9 cellular contexts compared by ENCODE assay signal in the genomic region with DNA sequence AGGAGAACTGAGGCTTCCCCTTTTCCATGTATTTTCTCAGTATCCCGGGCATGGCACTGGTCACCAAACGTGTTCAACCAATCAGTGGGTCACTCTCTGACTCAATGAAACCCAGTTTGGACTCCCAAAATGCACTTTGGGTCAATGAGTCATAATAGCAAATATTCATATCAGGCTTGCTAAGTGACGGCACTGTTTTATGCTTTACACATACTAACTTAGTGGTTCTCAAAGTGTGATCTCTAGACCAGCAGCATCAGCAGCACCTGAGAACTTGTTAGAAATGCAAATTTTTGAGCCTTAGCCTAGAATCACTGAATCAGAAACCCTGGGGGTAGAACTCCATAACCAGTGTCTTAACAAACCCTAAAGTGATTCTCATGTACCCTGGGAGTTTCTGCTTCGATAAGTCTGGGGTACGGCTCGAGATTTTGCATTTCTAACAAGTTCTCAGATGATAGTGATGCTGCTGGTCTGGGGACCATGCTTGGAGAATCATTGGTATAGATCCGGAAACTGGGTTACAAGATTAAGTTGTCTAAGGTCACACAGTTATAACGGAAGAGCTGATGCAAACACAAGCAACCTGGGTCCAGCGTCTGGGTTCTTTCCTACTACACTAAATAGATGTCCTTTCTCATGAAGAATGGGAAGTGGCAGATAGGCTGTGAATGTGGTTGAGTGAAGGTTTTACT. TPM values are rescaled to one million over a fixed set of nuclear protein-coding genes. Genes with fewer than 3 reads are reported as not detected.
A peak's percentile ranks its signal among the peaks of the same experiment; 100 is the strongest.
DNase-seq lines count a peak whose midpoint lies in the region; ATAC-seq and TF ChIP-seq lines count a peak whose summit lies in the region.
"Had no signal": no experiment of that assay in that cellular context is flagged by ENCODE, and none has a peak within 500 bp of the region (broad histone marks: within the 10 kb centered on the region; RNA-seq: fewer than 3 reads in every experiment).

No MANE protein-coding gene starts in this region.

- CTCF ChIA-PET in PC-9 (lab: Charles Lee), result no interaction called here

- peak overlapping the region; percentile 95 to 99 (median 98) for H3K27ac Mint-ChIP-seq in naive B cell

- H3K9me3 ChIP-seq in Karpas-422 (ENCODE audit: low read length), result no peaks in the 10 kb centered on the region
- H3K9me3 ChIP-seq in BE2C, result no peaks in the 10 kb centered on the region
- H3K9me3 ChIP-seq in PC-9 (ENCODE audit: insufficient read depth, low read depth), result 0 out of 2 replicates have a peak, but pooled peaks cover 4% of the 10 kb centered on the region

- H3K4me3 ChIP-seq in Karpas-422 (ENCODE audit: low read length) (peak overlapping the region; percentile 60), BE2C (ENCODE audit: low read depth, low read length) (no peak overlapping the region), PC-9 (no peak overlapping the region)

- H3K9me2 ChIP-seq in Karpas-422 (replicated peaks; ENCODE audit: insufficient read depth, low read length) (no peaks in the 10 kb centered on the region), PC-9 (ENCODE audit: insufficient read depth) (no peaks in the 10 kb centered on the region)

- H3K79me2 ChIP-seq in Karpas-422 (ENCODE audit: low read length) (no peaks in the 10 kb centered on the region), PC-9 (ENCODE audit: low read depth) (no peaks in the 10 kb centered on the region)

- peak; percentile 68 for ATAC-seq in GM18858 (IDR thresholded peaks at IDR 0.05; ENCODE audit: unreplicated experiment)
- ATAC-seq in GM21576 (IDR thresholded peaks at IDR 0.05; ENCODE audit: unreplicated experiment), result peak; percentile 52
- ATAC-seq in naive B cell (ENCODE audit: low read depth in 2 of 2), result peak; percentile 49 to 53

- H3K9ac ChIP-seq in Karpas-422 (ENCODE audit: low read length), result peak overlapping the region; percentile 81

- no TSS peak for BruUV-seq in PC-9 (replicated peaks; lab: Mats Ljungman, UMichigan)

- intact Hi-C loops in PC-9 (cut with micrococcal nuclease; ENCODE audit: unreplicated experiment), result no loop called here

- H3K4me1 Mint-ChIP-seq in naive B cell, result peaks cover 63 to 85% (median 74%) of the 10 kb centered on the region in 3 donors

- H4K20me1 ChIP-seq in Karpas-422 (ENCODE audit: insufficient read depth, low read depth, low read length) (no peaks in the 10 kb centered on the region), PC-9 (ENCODE audit: insufficient read depth) (no peaks in the 10 kb centered on the region)

- DNase-seq in Karpas-422 (peak; percentile 92), naive B cell (peak; percentile 80), globus pallidus (ENCODE audit: low spot score) (no peak), AG08395 (ENCODE audit: low spot score) (no peak), BE2C (no peak), PC-9 (no peak)
- DNase-seq: IMR-90 had no signal

- H3K4me2 ChIP-seq in Karpas-422 (ENCODE audit: low read depth, low read length, poor library complexity, severe bottlenecking) (peak overlapping the region; percentile 86), PC-9 (no peak overlapping the region)

- no peaks in the 10 kb centered on the region for H3K36me3 Mint-ChIP-seq in naive B cell

- peaks cover 86% of the 10 kb centered on the region for H3K4me1 ChIP-seq in Karpas-422 (ENCODE audit: low read length)
- H3K4me1 ChIP-seq in BE2C, result peaks cover 4% of the 10 kb centered on the region; the same call in 1 of the 2 replicates
- no peaks in the 10 kb centered on the region for H3K4me1 ChIP-seq in PC-9 (replicated peaks; ENCODE audit: insufficient read depth)

- no peaks in the 10 kb centered on the region for H3K27me3 ChIP-seq in Karpas-422 (ENCODE audit: low read length)
- H3K27me3 ChIP-seq in BE2C, result no peaks in the 10 kb centered on the region
- H3K27me3 ChIP-seq in PC-9 (ENCODE audit: insufficient read depth, low read depth), result no peaks in the 10 kb centered on the region

- POLR2A ChIA-PET in PC-9 (lab: Charles Lee; ENCODE audit: unreplicated experiment), result no interaction called here

- no peaks in the 10 kb centered on the region for H3K36me3 ChIP-seq in Karpas-422 (ENCODE audit: insufficient read depth, low read length)
- no peaks in the 10 kb centered on the region for H3K36me3 ChIP-seq in BE2C
- H3K36me3 ChIP-seq in PC-9 (ENCODE audit: low read depth), result no peaks in the 10 kb centered on the region

- TF ChIP-seq CTCF in BE2C (IDR thresholded peaks at IDR 0.05; ENCODE audit: low read depth, low read length), result no peak
- TF ChIP-seq CTCF in PC-9 (conservative IDR thresholded peaks at IDR 0.05), result no peak

- H3F3A ChIP-seq in PC-9 (ENCODE audit: insufficient read depth, low read depth), result no peaks in the 10 kb centered on the region

- H2AFZ ChIP-seq in Karpas-422 (ENCODE audit: low read length) (no peak overlapping the region), PC-9 (no peak overlapping the region)

- H3K27me3 Mint-ChIP-seq in naive B cell, result no peaks in the 10 kb centered on the region

- H3K4me3 Mint-ChIP-seq in naive B cell, result peak overlapping the region; percentile 43 to 94 (median 90)

- H3K27ac ChIP-seq in Karpas-422 (ENCODE audit: low read length) (peak overlapping the region; percentile 100), PC-9 (no peak overlapping the region)

- H3K9me3 Mint-ChIP-seq in naive B cell, result no peaks in the 10 kb centered on the region

RNA-seq across cellular contexts. Expression of gene ETS1, which starts 35.6 kb away (rescaled TPM):
- 129 and 135 TPM in 2 replicates for total RNA-seq in Karpas-422 (2014; rRNA removed; shearing (Covaris generic); ENCODE audit: low replicate concordance)
- polyA plus RNA-seq in naive B cell (ENCODE audit: low read depth in 6 of 6), result 100 to 1,000 TPM; 205 to 278 (median 247) TPM
- polyA plus RNA-seq in BE2C (2012; ENCODE audit: insufficient read depth, insufficient read length, low read depth), result 23.4 TPM
- total RNA-seq in PC-9 (2021), result 18.9 and 23.3 TPM in 2 replicates

Comparison
In these comparisons a context has a peak if more than half of its experiments do, and no peak if none do; other contexts are left out.
1. DNase-seq: peak in Karpas-422 (single experiment) and naive B cell (single experiment); none in globus pallidus (single experiment), AG08395 (single experiment), BE2C (single experiment) and PC-9 (0 of 2).
2. Peak in every context shown above with its lines, with median percentiles within 50 percentile points of each other: ATAC-seq.